Comparison of ENCODE assay signal across 28 cellular contexts in genomic region chr3:139130390-139131140, GRCh38.
"Had no signal": no experiment of that assay in that cellular context is flagged by ENCODE, and none has a peak within 500 bp of the region (broad histone marks: within the 10 kb centered on the region; RNA-seq: fewer than 3 reads in every experiment).

No MANE protein-coding gene starts in this region.

- H3K27ac ChIP-seq: ascending aorta, breast epithelium, cardiac muscle cell, colonic mucosa, epithelial cell of prostate, heart left ventricle, VCaP had no signal

- H3K27me3 Mint-ChIP-seq: activated B cell treated with CpG ODN at 0.5 μM for 24 hours; activated naive CD4-positive, alpha-beta T cell treated with anti-CD3 and anti-CD28 coated beads, Interleukin-2, amount 10 ng/mL, durations not matched to agents 7 days and 5 days had no signal

- H3K4me1 ChIP-seq: ascending aorta, breast epithelium, colonic mucosa, heart left ventricle had no signal

- H3K9me3 ChIP-seq: ascending aorta, breast epithelium, colonic mucosa, heart left ventricle had no signal

- H3K9me3 Mint-ChIP-seq: activated B cell treated with CpG ODN at 0.5 μM for 24 hours; activated CD8-positive, alpha-beta T cell treated with anti-CD3 and anti-CD28 coated beads for 36 hours; activated naive CD4-positive, alpha-beta T cell treated with anti-CD3 and anti-CD28 coated beads, Interleukin-2, amount 10 ng/mL, durations not matched to agents 7 days and 5 days; activated naive CD4-positive, alpha-beta T cell treated with anti-CD3 and anti-CD28 coated beads, Interleukin-2, amount 50 U/mL, for 72 hours; activated naive CD8-positive, alpha-beta T cell treated with anti-CD3 and anti-CD28 coated beads, Interleukin-2, amount 10 ng/mL, durations not matched to agents 7 days and 5 days; activated T-cell treated with anti-CD3 and anti-CD28 coated beads, Interleukin-2, amount 50 U/mL, for 4 hours; brain had no signal

- H3K4me3 Mint-ChIP-seq: activated B cell treated with CpG ODN at 0.5 μM for 24 hours; activated CD8-positive, alpha-beta T cell treated with anti-CD3 and anti-CD28 coated beads for 36 hours; activated naive CD4-positive, alpha-beta T cell treated with anti-CD3 and anti-CD28 coated beads, Interleukin-2, amount 10 ng/mL, durations not matched to agents 7 days and 5 days; activated naive CD8-positive, alpha-beta T cell treated with anti-CD3 and anti-CD28 coated beads, Interleukin-2, amount 10 ng/mL, durations not matched to agents 7 days and 5 days; activated T-cell treated with anti-CD3 and anti-CD28 coated beads, Interleukin-2, amount 50 U/mL, for 4 hours; brain had no signal

- H3K36me3 Mint-ChIP-seq: activated naive CD4-positive, alpha-beta T cell treated with anti-CD3 and anti-CD28 coated beads, Interleukin-2, amount 10 ng/mL, durations not matched to agents 7 days and 5 days; activated naive CD4-positive, alpha-beta T cell treated with anti-CD3 and anti-CD28 coated beads, Interleukin-2, amount 50 U/mL, for 72 hours; activated naive CD8-positive, alpha-beta T cell treated with anti-CD3 and anti-CD28 coated beads, Interleukin-2, amount 10 ng/mL, durations not matched to agents 7 days and 5 days; brain had no signal

- DNase-seq: activated B cell treated with CpG ODN at 0.5 μM for 24 hours; activated CD4-positive, alpha-beta T cell treated with anti-CD3 and anti-CD28 coated beads for 48 hours; activated CD4-positive, alpha-beta T cell treated with anti-CD3 and anti-CD28 coated beads, Interleukin-2, amount 50 U/mL, for 1 hour; activated CD4-positive, alpha-beta T cell treated with anti-CD3 and anti-CD28 coated beads, Interleukin-2, amount 50 U/mL, for 48 hours; activated CD8-positive, alpha-beta memory T cell treated with anti-CD3 and anti-CD28 coated beads for 24 hours; activated CD8-positive, alpha-beta T cell treated with anti-CD3 and anti-CD28 coated beads for 36 hours; activated gamma-delta T cell; activated naive CD4-positive, alpha-beta T cell; activated naive CD4-positive, alpha-beta T cell treated with anti-CD3 and anti-CD28 coated beads, Interleukin-2, amount 10 ng/mL, durations not matched to agents 7 days and 5 days; activated naive CD8-positive, alpha-beta T cell treated with anti-CD3 and anti-CD28 coated beads, Interleukin-2, amount 10 ng/mL, durations not matched to agents 7 days and 5 days; activated T-cell treated with anti-CD3 and anti-CD28 coated beads, Interleukin-2, amount 50 U/mL, for 4 hours; central memory CD4-positive, alpha-beta T cell; cerebellar nuclear complex; colonic mucosa; effector CD8-positive, alpha-beta T cell; foreskin fibroblast; heart left ventricle had no signal

- H3K4me1 Mint-ChIP-seq: activated B cell treated with CpG ODN at 0.5 μM for 24 hours; activated naive CD4-positive, alpha-beta T cell treated with anti-CD3 and anti-CD28 coated beads, Interleukin-2, amount 10 ng/mL, durations not matched to agents 7 days and 5 days; activated naive CD8-positive, alpha-beta T cell treated with anti-CD3 and anti-CD28 coated beads, Interleukin-2, amount 10 ng/mL, durations not matched to agents 7 days and 5 days; brain had no signal

- H3K36me3 ChIP-seq: ascending aorta, breast epithelium, cardiac muscle cell, colonic mucosa, heart left ventricle had no signal

- FAIRE-seq: endometrium, endothelial cell of umbilical vein, frontal cortex had no signal

- H3K4me3 ChIP-seq: ascending aorta, breast epithelium, cardiac muscle cell, colonic mucosa, heart left ventricle had no signal

- H3K27ac Mint-ChIP-seq: activated B cell treated with CpG ODN at 0.5 μM for 24 hours; activated CD8-positive, alpha-beta T cell treated with anti-CD3 and anti-CD28 coated beads for 36 hours; activated naive CD4-positive, alpha-beta T cell treated with anti-CD3 and anti-CD28 coated beads, Interleukin-2, amount 10 ng/mL, durations not matched to agents 7 days and 5 days; activated naive CD4-positive, alpha-beta T cell treated with anti-CD3 and anti-CD28 coated beads, Interleukin-2, amount 50 U/mL, for 72 hours; activated naive CD8-positive, alpha-beta T cell treated with anti-CD3 and anti-CD28 coated beads, Interleukin-2, amount 10 ng/mL, durations not matched to agents 7 days and 5 days; brain had no signal

- ATAC-seq: activated CD4-positive, CD25-positive, alpha-beta regulatory T cell treated with anti-CD3 and anti-CD28 coated beads, Interleukin-2, amount 50 U/mL, for 24 hours; activated CD8-positive, alpha-beta T cell treated with anti-CD3 and anti-CD28 coated beads for 36 hours; activated T-cell treated with anti-CD3 and anti-CD28 coated beads, Interleukin-2, amount 50 U/mL, for 4 hours; heart left ventricle had no signal

- H3K27me3 ChIP-seq: ascending aorta, breast epithelium, cardiac muscle cell, colonic mucosa, heart left ventricle had no signal
